In genomic region chr1:17260264-17260663, GRCh38 we compare ENCODE assay signal across 3 cellular contexts.
TF ChIP-seq lines count a peak whose summit lies in the region.

No MANE protein-coding gene starts in this region.

TF ChIP-seq in A549, 52 proteins besides CTCF, POLR2A, EP300 and RAD21:
- no peak for TF ChIP-seq PHF8 (IDR thresholded peaks at IDR 0.05; ENCODE audit: borderline replicate concordance, low read depth)
- TF ChIP-seq HOXA7 (CRISPR knock-in tag; IDR thresholded peaks at IDR 0.05), result no peak
- TF ChIP-seq ELK1 (IDR thresholded peaks at IDR 0.05; ENCODE audit: low read depth, low read length), result no peak
- TF ChIP-seq MAX (IDR thresholded peaks at IDR 0.05), result no peak
- TF ChIP-seq CHD2 (IDR thresholded peaks at IDR 0.05; ENCODE audit: low read length, partially characterized antibody), result no peak
- no peak for TF ChIP-seq RNF2 (IDR thresholded peaks at IDR 0.05; ENCODE audit: borderline replicate concordance, low read depth)
- no peak for TF ChIP-seq KDM5A (IDR thresholded peaks at IDR 0.05)
- TF ChIP-seq NPAS2 (CRISPR knock-in tag; IDR thresholded peaks at IDR 0.05; ENCODE audit: borderline replicate concordance), result no peak
- no peak for TF ChIP-seq HMGXB4 (CRISPR knock-in tag; IDR thresholded peaks at IDR 0.05; ENCODE audit: borderline replicate concordance)
- no peak for TF ChIP-seq EHMT2 (IDR thresholded peaks at IDR 0.05; ENCODE audit: low read depth)
- TF ChIP-seq TP53 (CRISPR knock-in tag; IDR thresholded peaks at IDR 0.05), result no peak
- no peak for TF ChIP-seq ZC3H11A (IDR thresholded peaks at IDR 0.05)

TF ChIP-seq in IMR-90, 13 proteins besides CTCF, POLR2A, EP300 and RAD21:
- TF ChIP-seq CEBPB (IDR thresholded peaks at IDR 0.05; ENCODE audit: low read depth, low read length) (no peak), USF2 (IDR thresholded peaks at IDR 0.05; ENCODE audit: low read depth, low read length) (peak; percentile 21; the same call in 1 of the 2 replicates)

TF ChIP-seq in K562, 482 proteins besides CTCF, POLR2A, EP300 and RAD21:
- TF ChIP-seq RBM25 (IDR thresholded peaks at IDR 0.05; ENCODE audit: low read depth, low read length, severe bottlenecking) (peak; percentile 72), JUN (IDR thresholded peaks at IDR 0.05; ENCODE audit: borderline replicate concordance, low read depth, low read length) (no peak), JUN (CRISPR knock-in tag; IDR thresholded peaks at IDR 0.05; ENCODE audit: borderline replicate concordance) (no peak), ZBED1 (IDR thresholded peaks at IDR 0.05) (no peak), HDAC6 (IDR thresholded peaks at IDR 0.05; ENCODE audit: low read depth, low read length) (no peak), ZNF263 (CRISPR knock-in tag; IDR thresholded peaks at IDR 0.05; ENCODE audit: borderline replicate concordance) (no peak), ZFP91 (CRISPR knock-in tag; IDR thresholded peaks at IDR 0.05) (peak; percentile 68; the same call in 1 of the 2 replicates), KLF6 (CRISPR knock-in tag; IDR thresholded peaks at IDR 0.05; ENCODE audit: borderline replicate concordance) (no peak), PTRF (tag; IDR thresholded peaks at IDR 0.05) (no peak), MED1 (CRISPR knock-in tag; IDR thresholded peaks at IDR 0.05; ENCODE audit: borderline replicate concordance) (no peak), ATF7 (IDR thresholded peaks at IDR 0.05) (peak; percentile 20; the same call in 1 of the 2 replicates), ARID2 (IDR thresholded peaks at IDR 0.05) (no peak), USF2 (CRISPR knock-in tag; IDR thresholded peaks at IDR 0.05) (0 out of 2 replicates have a peak, but pooled peaks have one; percentile 17), BCOR (IDR thresholded peaks at IDR 0.05) (0 out of 2 replicates have a peak, but pooled peaks have one; percentile 25), BRF1 (IDR thresholded peaks at IDR 0.05; ENCODE audit: borderline replicate concordance, extremely low read depth, insufficient read length) (no peak), USF1 (CRISPR knock-in tag; IDR thresholded peaks at IDR 0.05) (peak; percentile 61)
TF ChIP-seq in K562: peak in this region for 6.
